ENCODE assay signal across 13 cellular contexts in the genomic region with DNA sequence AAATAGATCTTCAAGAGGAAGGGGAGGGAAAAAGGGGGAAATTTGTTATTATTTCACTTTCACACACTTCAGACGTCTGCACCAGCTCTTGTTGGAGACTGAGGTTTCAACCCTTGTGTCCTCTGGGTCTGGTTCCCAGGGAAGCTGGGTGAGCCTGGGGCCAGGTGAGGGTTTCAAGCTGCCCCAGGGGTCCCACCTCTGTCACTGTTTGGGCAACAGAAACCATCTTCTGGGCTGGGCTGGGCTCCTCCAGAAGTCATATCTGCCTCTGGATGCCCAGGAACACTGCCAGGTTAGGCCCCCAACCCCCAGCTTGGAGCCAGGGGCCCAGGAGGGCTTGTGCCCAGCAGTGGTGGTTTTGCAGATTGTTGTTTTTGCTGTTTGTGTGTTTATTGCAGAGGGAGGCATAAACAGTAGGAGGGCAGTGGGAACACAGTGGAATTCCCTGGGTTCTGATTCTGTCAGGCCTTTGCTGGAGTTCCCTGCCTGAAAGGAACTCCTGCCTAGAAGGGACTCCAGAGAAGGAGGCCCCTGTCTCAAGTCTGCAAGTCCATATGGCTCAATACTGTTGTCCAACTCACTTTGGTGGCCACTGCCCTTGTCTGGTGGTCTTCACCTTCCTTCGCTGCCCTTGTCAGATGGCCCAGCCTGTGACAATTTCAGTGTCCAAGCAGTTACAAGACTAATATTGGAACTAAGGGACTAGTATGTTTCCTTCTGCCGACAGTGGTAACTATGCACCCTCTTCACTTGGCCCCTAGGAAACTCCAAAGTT. TPM values are rescaled to one million over a fixed set of nuclear protein-coding genes. Genes with fewer than 3 reads are reported as not detected.
DNase-seq lines count a peak whose midpoint lies in the region; ATAC-seq and TF ChIP-seq lines count a peak whose summit lies in the region.
"Had no signal": no experiment of that assay in that cellular context is flagged by ENCODE, and none has a peak within 500 bp of the region (broad histone marks: within the 10 kb centered on the region; RNA-seq: fewer than 3 reads in every experiment).

No MANE protein-coding gene starts in this region.

- no peaks in the 10 kb centered on the region; the same call in 1 of the 2 replicates for H3F3A ChIP-seq in MM.1S (ENCODE audit: insufficient read depth, low read length)

- no peak overlapping the region for H3K4me3 ChIP-seq in mammary epithelial cell (replicated peaks in 1 of 3; ENCODE audit: insufficient read depth in 1 of 3, low read depth in 2 of 3, low read length in 3 of 3)
- no peak overlapping the region for H3K4me3 ChIP-seq in MM.1S (ENCODE audit: low read length)
- H3K4me3 ChIP-seq: GM12878, SK-N-MC, skin epidermis had no signal

- TF ChIP-seq CTCF in C4-2B (conservative IDR thresholded peaks at IDR 0.05) (no peak), mammary epithelial cell (conservative IDR thresholded peaks at IDR 0.05 in 1 of 2, IDR thresholded peaks at IDR 0.05 in 1 of 2; ENCODE audit: extremely low read depth in 1 of 2, insufficient read depth in 1 of 2, low read depth in 1 of 2, low read length in 2 of 2) (no peak), MM.1S (IDR thresholded peaks at IDR 0.05; ENCODE audit: low read length) (no peak)

- DNase-seq in mammary epithelial cell (no peak), posterior vena cava (ENCODE audit: low spot score) (peak; percentile 46), MM.1S (no peak)
- DNase-seq: activated naive CD4-positive, alpha-beta T cell treated with anti-CD3 and anti-CD28 coated beads, Interleukin-2, amount 50 U/mL, for 16 hours; CD8-positive, alpha-beta T cell; foreskin melanocyte had no signal

- no peak overlapping the region for H3K9ac ChIP-seq in mammary epithelial cell (ENCODE audit: insufficient read depth, low read length)
- no peak overlapping the region for H3K9ac ChIP-seq in MM.1S (ENCODE audit: low read length)

- dilution Hi-C loops in mammary epithelial cell (cut with HindIII; ENCODE audit: low sequenced_read_pairs) = loop anchor here (25.0 kb wide), 1 partner anchor 544 kb away; a partner anchor contains a TSS

- peaks cover 37% of the 10 kb centered on the region for H3K4me1 ChIP-seq in mammary epithelial cell (ENCODE audit: insufficient read depth, low read length)
- peaks cover 12% of the 10 kb centered on the region for H3K4me1 ChIP-seq in MM.1S (ENCODE audit: low read length)

- no peaks in the 10 kb centered on the region for H3K9me2 ChIP-seq in MM.1S (replicated peaks; ENCODE audit: insufficient read depth, low read length)

- peak overlapping the region; percentile 87 for H3K27ac ChIP-seq in C4-2B
- H3K27ac ChIP-seq in mammary epithelial cell (ENCODE audit: insufficient read depth, low read depth, low read length) = no peak overlapping the region
- no peak overlapping the region for H3K27ac ChIP-seq in MM.1S (ENCODE audit: low read length)
- H3K27ac ChIP-seq: SK-N-MC had no signal

- H3K9me3 ChIP-seq in mammary epithelial cell (replicated peaks; ENCODE audit: insufficient read depth, low read length) (no peaks in the 10 kb centered on the region), MM.1S (replicated peaks; ENCODE audit: insufficient read depth, low read length) (no peaks in the 10 kb centered on the region)

- no peak overlapping the region for H2AFZ ChIP-seq in mammary epithelial cell (ENCODE audit: low read depth, low read length)
- no peak overlapping the region for H2AFZ ChIP-seq in MM.1S (ENCODE audit: low read length)

- in situ Hi-C loops in mammary epithelial cell (cut with MboI; ENCODE audit: low sequenced_read_pairs in 2 of 2) = loop anchor here (25.0 kb wide), 5 partner anchors 269 to 1206 kb away; a partner anchor contains a TSS

- H3K36me3 ChIP-seq in mammary epithelial cell (ENCODE audit: insufficient read depth, low read length) (no peaks in the 10 kb centered on the region), MM.1S (replicated peaks; ENCODE audit: insufficient read depth, low read length) (no peaks in the 10 kb centered on the region)

- peak; percentile 50 for ATAC-seq in HG03432 (IDR thresholded peaks at IDR 0.05; ENCODE audit: unreplicated experiment)
- ATAC-seq in HG03196 (IDR thresholded peaks at IDR 0.05; ENCODE audit: unreplicated experiment) = no peak
- ATAC-seq in GM21423 (IDR thresholded peaks at IDR 0.05; ENCODE audit: unreplicated experiment) = no peak
- ATAC-seq: CD8-positive, alpha-beta T cell had no signal

- no peaks in the 10 kb centered on the region for H3K79me2 ChIP-seq in mammary epithelial cell (ENCODE audit: insufficient read depth, low read length)
- H3K79me2 ChIP-seq in MM.1S (ENCODE audit: low read length) = no peaks in the 10 kb centered on the region

- peak overlapping the region; percentile 70 for H3K4me2 ChIP-seq in mammary epithelial cell (ENCODE audit: insufficient read depth, low read depth, low read length)
- H3K4me2 ChIP-seq in MM.1S (ENCODE audit: low read depth, low read length) = no peak overlapping the region

- BruUV-seq in mammary epithelial cell (replicated peaks; lab: Mats Ljungman, UMichigan) = no TSS peak

- H3K27me3 ChIP-seq in mammary epithelial cell (ENCODE audit: insufficient read depth, low read length) (peaks cover 12% of the 10 kb centered on the region), MM.1S (replicated peaks; ENCODE audit: insufficient read depth, low read length) (no peaks in the 10 kb centered on the region)

- WGBS in mammary epithelial cell (ENCODE audit: low coverage, missing lambda C conversion rate) = 69% methylated on average over 3 of the region's 3 CpGs

- intact Hi-C loops in mammary epithelial cell (cut with micrococcal nuclease) (no loop called here), posterior vena cava (cut with DNase I) (no loop called here)

- CTCF ChIA-PET in mammary epithelial cell (lab: Charles Lee; ENCODE audit: low non-redundant PET) = no interaction called here

- H4K20me1 ChIP-seq in mammary epithelial cell (ENCODE audit: insufficient read depth, low read length) (no peaks in the 10 kb centered on the region), MM.1S (ENCODE audit: insufficient read depth, low read length) (no peaks in the 10 kb centered on the region)

RNA-seq across cellular contexts. Expression of a gene that starts 47.3 kb away (rescaled TPM):
- 1 to 10 TPM; 4.1 to 5.3 TPM for total RNA-seq in mammary epithelial cell
- polyA plus RNA-seq in mammary epithelial cell = 2.0 TPM
- polyA minus RNA-seq in mammary epithelial cell = 13.8 TPM
- total RNA-seq in posterior vena cava = 1 to 10 TPM; 6.9 to 8.9 TPM
- total RNA-seq: GM12878 had no signal
